In the genomic region with DNA sequence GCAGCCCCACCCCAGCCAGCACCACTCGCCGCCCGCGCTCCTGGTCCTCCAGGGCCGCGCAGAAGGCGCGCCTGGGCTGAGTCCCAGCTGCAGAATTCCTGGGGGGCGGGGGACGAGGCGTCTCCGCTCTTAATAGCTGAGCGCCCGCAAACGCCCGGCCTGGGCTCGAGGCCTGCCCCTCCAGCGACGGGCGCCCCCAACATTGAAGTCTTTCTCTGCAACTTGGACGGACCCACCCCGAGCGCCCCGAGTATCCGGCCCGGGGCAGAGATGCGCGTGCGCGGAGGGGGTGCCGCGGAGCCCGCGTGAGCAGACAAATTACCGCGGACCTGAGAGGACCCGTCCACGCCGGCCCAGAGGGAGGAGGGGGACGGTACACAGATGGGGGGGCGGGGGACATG, we compare ENCODE assay signal across 9 cellular contexts. TPM values are rescaled to one million over a fixed set of nuclear protein-coding genes. Genes with fewer than 3 reads are reported as not detected.
DNase-seq lines count a peak whose midpoint lies in the region; ATAC-seq lines count a peak whose summit lies in the region.
"Had no signal": no experiment of that assay in that cellular context is flagged by ENCODE, and none has a peak within 500 bp of the region (broad histone marks: within the 10 kb centered on the region; RNA-seq: fewer than 3 reads in every experiment).

No MANE protein-coding gene starts in this region.

- no peak overlapping the region for H3K27ac ChIP-seq in skeletal muscle tissue (ENCODE audit: low read depth, low read length)

- H3K9me3 ChIP-seq in skeletal muscle tissue (ENCODE audit: control insufficient read depth in 3 of 3, low read length in 3 of 3), result no peaks in the 10 kb centered on the region

- no peak for DNase-seq in activated CD4-positive, CD25-positive, alpha-beta regulatory T cell treated with anti-CD3 and anti-CD28 coated beads, Interleukin-2, amount 50 U/mL, for 72 hours
- DNase-seq in activated naive CD4-positive, alpha-beta T cell treated with anti-CD3 and anti-CD28 coated beads, Interleukin-2, amount 50 U/mL, for 16 hours, result peak; percentile 53
- DNase-seq in left ventricle myocardium superior (peak; percentile 81), NCI-H2171 treated with DMSO at 0.1 percent for 48 hours (lab: John Stamatoyannopoulos, UW) (no peak), GM19240 (ENCODE audit: insufficient read length, low spot score) (no peak)

- H3K4me1 ChIP-seq in skeletal muscle tissue (ENCODE audit: control insufficient read depth in 3 of 3, insufficient read depth in 3 of 3, low read length in 3 of 3), result peaks cover 17 to 22% (median 20%) of the 10 kb centered on the region in 3 donors

- peak overlapping the region in 2 of 3 donors; percentile 32 to 75 for H3K9ac ChIP-seq in skeletal muscle tissue (ENCODE audit: low read depth in 1 of 3, low read length in 3 of 3)

- ATAC-seq in activated CD4-positive, CD25-positive, alpha-beta regulatory T cell treated with anti-CD3 and anti-CD28 coated beads, Interleukin-2, amount 50 U/mL, for 24 hours, result peak; percentile 21 to 22
- ATAC-seq in left ventricle myocardium superior (peak; percentile 84), HG03159 (IDR thresholded peaks at IDR 0.05; ENCODE audit: unreplicated experiment) (no peak)

- intact Hi-C loops in left ventricle myocardium superior (cut with micrococcal nuclease), result no loop called here

- H3K4me3 ChIP-seq in skeletal muscle tissue (ENCODE audit: low read length in 3 of 3), result peak overlapping the region; percentile 49 to 66 (median 60)

- H3K27me3 ChIP-seq in skeletal muscle tissue (ENCODE audit: control insufficient read depth in 3 of 3, insufficient read depth in 3 of 3, low read length in 3 of 3), result peaks cover 0 to 8% (median 4%) of the 10 kb centered on the region in 3 donors

- no peaks in the 10 kb centered on the region for H3K36me3 ChIP-seq in skeletal muscle tissue (ENCODE audit: control insufficient read depth in 3 of 3, insufficient read depth in 3 of 3, low read length in 3 of 3)

RNA-seq across cellular contexts. Expression of gene SYT7, which starts 6.7 kb away (rescaled TPM):
- total RNA-seq in left ventricle myocardium superior, result 32.5 TPM
- total RNA-seq in skeletal muscle tissue, result 1.6 TPM
- total RNA-seq: T-helper 2 cell treated with Interferon-gamma antibody and Interleukin-4, amounts not matched to agents 100 ng/mL and 5 ng/mL, for 36 hours had no signal

Comparison
In these comparisons a context has a peak if more than half of its experiments do, and no peak if none do; other contexts are left out.
1. DNase-seq: peak in activated naive CD4-positive, alpha-beta T cell treated with anti-CD3 and anti-CD28 coated beads, Interleukin-2, amount 50 U/mL, for 16 hours (single experiment) and left ventricle myocardium superior (single experiment); none in activated CD4-positive, CD25-positive, alpha-beta regulatory T cell treated with anti-CD3 and anti-CD28 coated beads, Interleukin-2, amount 50 U/mL, for 72 hours (single experiment), NCI-H2171 treated with DMSO at 0.1 percent for 48 hours (single experiment) and GM19240 (single experiment).
2. RNA of gene SYT7, which starts 6.7 kb away (total RNA-seq): 32.5 TPM in left ventricle myocardium superior (single experiment); 1.6 TPM in skeletal muscle tissue (single experiment); every median in the first group is over 10 times any median in the second.